8 cellular contexts compared by ENCODE assay signal in genomic region chr7:101813414-101814019, GRCh38. TPM values are rescaled to one million over a fixed set of nuclear protein-coding genes. Genes with fewer than 3 reads are reported as not detected.
DNase-seq lines count a peak whose midpoint lies in the region; ATAC-seq and TF ChIP-seq lines count a peak whose summit lies in the region.

No MANE protein-coding gene starts in this region.

- H3K36me3 Mint-ChIP-seq in HFFc6 (ENCODE audit: low read depth) (peaks cover 6% of the 10 kb centered on the region; the same call in 1 of the 2 replicates), naive B cell (no peaks in the 10 kb centered on the region)

- POLR2A ChIA-PET in AG04449 (lab: Yijun Ruan, JAX): no interaction called here

- no peaks in the 10 kb centered on the region for H3K9me3 Mint-ChIP-seq in HFFc6
- no peaks in the 10 kb centered on the region for H3K9me3 Mint-ChIP-seq in naive B cell

- DNase-seq in AG04449 (ENCODE audit: low read depth, low spot score): no peak
- no peak for DNase-seq in HFFc6
- no peak for DNase-seq in ascending aorta (ENCODE audit: low spot score in 2 of 2)
- no peak for DNase-seq in naive B cell
- DNase-seq in NCI-H524 treated with DMSO at 0.1 percent for 48 hours (lab: John Stamatoyannopoulos, UW): no peak
- DNase-seq in RPMI8226: no peak
- no peak for DNase-seq in SW480 (ENCODE audit: low spot score)

- no peak for TF ChIP-seq CTCF in AG04449 (IDR thresholded peaks at IDR 0.05; ENCODE audit: insufficient read depth, low read length, missing control alignments)
- no peak for TF ChIP-seq CTCF in HFFc6 (IDR thresholded peaks at IDR 0.05)
- no peak for TF ChIP-seq CTCF in ascending aorta (IDR thresholded peaks at IDR 0.05)

- ATAC-seq in naive B cell (ENCODE audit: low read depth in 2 of 2) (no peak), GM21390 (IDR thresholded peaks at IDR 0.05; ENCODE audit: unreplicated experiment) (no peak)

- no peaks in the 10 kb centered on the region for H3K9me3 ChIP-seq in ascending aorta

- H3K4me3 ChIP-seq in AG04449 (ENCODE audit: low read depth, low read length): peak overlapping the region; percentile 71
- H3K4me3 ChIP-seq in ascending aorta: peak overlapping the region; percentile 65 to 90

- H3K27ac Mint-ChIP-seq in HFFc6: peak overlapping the region; percentile 43; the same call in 1 of the 2 replicates
- H3K27ac Mint-ChIP-seq in naive B cell: peak overlapping the region in 1 of 6 donors; percentile 5

- peaks cover 0 to 5% of the 10 kb centered on the region in 2 donors for H3K4me1 ChIP-seq in ascending aorta

- H3K27ac ChIP-seq in ascending aorta: peak overlapping the region in 1 of 2 donors; percentile 88

- intact Hi-C loops in ascending aorta (cut with DNase I): loop anchor here (2.0 to 5.0 kb wide), 5 partner anchors 109 to 423 kb away; no protein-coding TSS in a partner anchor

- no peaks in the 10 kb centered on the region for H3K27me3 ChIP-seq in ascending aorta

- peak overlapping the region; percentile 81 for H3K4me3 Mint-ChIP-seq in HFFc6
- peak overlapping the region; percentile 39 to 96 (median 82) for H3K4me3 Mint-ChIP-seq in naive B cell

- CTCF ChIA-PET in AG04449 (lab: Yijun Ruan, JAX): interaction anchor here (1.0 to 2.9 kb wide), 10 partner anchors 8 to 280 kb away, joined by 3 to 17 read pairs (median 4); no protein-coding TSS in a partner anchor

- H3K27me3 Mint-ChIP-seq in HFFc6 (ENCODE audit: insufficient read depth) (no peaks in the 10 kb centered on the region), naive B cell (no peaks in the 10 kb centered on the region)

- H3K4me1 Mint-ChIP-seq in HFFc6 (ENCODE audit: low read depth) (peaks cover 33% of the 10 kb centered on the region), naive B cell (peaks cover 11 to 18% (median 15%) of the 10 kb centered on the region in 3 donors)

- H3K36me3 ChIP-seq in ascending aorta: no peaks in the 10 kb centered on the region

RNA-seq across cellular contexts. Expression of gene CUX1, which starts 3.9 kb away (rescaled TPM):
- total RNA-seq in HFFc6 (2021; fragmentation: NEBNext Ultra II Directional; extraction: Animal tissue kit (Norgen Biotek cat#: 25700)): 10 to 100 TPM; 46.9 to 64.2 (median 51.6) TPM
- 101 TPM for total RNA-seq in ascending aorta
- 10 to 100 TPM in 5 of 6 donors, under 1 TPM in 1; 0.66 to 31.5 (median 14.5) TPM for polyA plus RNA-seq in naive B cell (ENCODE audit: low read depth in 6 of 6)
